ENCODE assay signal across 23 cellular contexts in the genomic region with DNA sequence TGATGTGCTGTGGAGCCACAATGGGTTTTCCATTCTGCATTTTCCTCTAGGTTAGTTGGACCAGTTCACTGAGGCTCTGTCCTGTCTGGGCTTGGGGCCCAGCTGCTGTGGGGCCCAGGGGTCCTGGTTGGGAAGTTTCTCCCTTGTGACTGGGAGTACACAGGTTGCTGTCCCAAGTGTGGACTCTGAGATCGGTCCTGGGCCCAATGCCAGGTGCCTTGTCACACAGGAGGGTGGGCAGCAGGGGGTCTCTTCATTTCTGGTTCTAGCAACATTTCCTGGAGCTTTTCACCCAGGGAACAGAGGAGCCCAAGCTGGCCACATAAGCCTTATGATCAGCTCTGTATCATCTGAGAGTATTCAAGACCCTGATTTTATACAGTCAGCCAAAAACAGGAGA.
"Had no signal": no experiment of that assay in that cellular context is flagged by ENCODE, and none has a peak within 500 bp of the region (broad histone marks: within the 10 kb centered on the region; RNA-seq: fewer than 3 reads in every experiment).

No MANE protein-coding gene starts in this region.

- H3K9ac ChIP-seq: parathyroid adenoma had no signal

- H3K4me1 Mint-ChIP-seq: activated naive CD4-positive, alpha-beta T cell treated with anti-CD3 and anti-CD28 coated beads, Interleukin-2, amount 50 U/mL, for 24 hours had no signal

- H3K4me3 Mint-ChIP-seq: activated B cell treated with CpG ODN at 0.5 μM for 24 hours; activated CD8-positive, alpha-beta T cell treated with anti-CD3 and anti-CD28 coated beads for 36 hours; activated naive CD4-positive, alpha-beta T cell treated with anti-CD3 and anti-CD28 coated beads, Interleukin-2, amount 50 U/mL, for 24 hours; naive thymus-derived CD8-positive, alpha-beta T cell had no signal

- H3K36me3 ChIP-seq: breast epithelium, thyroid gland, uterus had no signal

- H3K9me3 ChIP-seq: breast epithelium, esophagus squamous epithelium, heart right ventricle, right lobe of liver, thyroid gland, uterus had no signal

- H3K27me3 ChIP-seq: breast epithelium, esophagus squamous epithelium, heart right ventricle, right lobe of liver, thyroid gland, uterus had no signal

- H3K27ac Mint-ChIP-seq: activated B cell treated with CpG ODN at 0.5 μM for 24 hours; activated CD8-positive, alpha-beta T cell treated with anti-CD3 and anti-CD28 coated beads for 36 hours; activated naive CD4-positive, alpha-beta T cell treated with anti-CD3 and anti-CD28 coated beads, Interleukin-2, amount 50 U/mL, for 24 hours had no signal

- ATAC-seq: activated CD8-positive, alpha-beta T cell treated with anti-CD3 and anti-CD28 coated beads for 36 hours; heart right ventricle; left ventricle myocardium superior; naive thymus-derived CD8-positive, alpha-beta T cell; right lobe of liver had no signal

- DNase-seq: activated B cell treated with CpG ODN at 0.5 μM for 24 hours; activated CD4-positive, alpha-beta T cell treated with anti-CD3 and anti-CD28 coated beads for 48 hours; activated CD8-positive, alpha-beta memory T cell treated with anti-CD3 and anti-CD28 coated beads, Interleukin-2, amount 50 U/mL, for 4 hours; activated CD8-positive, alpha-beta T cell treated with anti-CD3 and anti-CD28 coated beads for 36 hours; activated effector memory CD4-positive, alpha-beta T cell treated with anti-CD3 and anti-CD28 coated beads, Interleukin-2, amount 50 U/mL, for 16 hours; activated T-cell treated with anti-CD3 and anti-CD28 coated beads, Interleukin-2, amount 50 U/mL, for 48 hours; cerebellar nuclear complex; effector memory CD4-positive, alpha-beta T cell; esophagus squamous epithelium; heart right ventricle; kidney glomerular epithelial cell; left ventricle myocardium superior; mesenchymal stem cell; naive thymus-derived CD8-positive, alpha-beta T cell; small intestine; stimulated activated CD4-positive, alpha-beta T cell treated with anti-CD3 and anti-CD28 coated beads, Interleukin-4, amount 100 ng/mL, for 1 hour; T-helper 9 cell; thyroid gland; uterus had no signal

- H3K4me1 ChIP-seq: breast epithelium, parathyroid adenoma, uterus had no signal

- H3K4me3 ChIP-seq: breast epithelium, esophagus squamous epithelium, heart right ventricle, right lobe of liver, thyroid gland, uterus had no signal

- H3K9me3 Mint-ChIP-seq: activated B cell treated with CpG ODN at 0.5 μM for 24 hours; activated CD8-positive, alpha-beta T cell treated with anti-CD3 and anti-CD28 coated beads for 36 hours; activated naive CD4-positive, alpha-beta T cell treated with anti-CD3 and anti-CD28 coated beads, Interleukin-2, amount 50 U/mL, for 24 hours; naive thymus-derived CD8-positive, alpha-beta T cell had no signal

- H3K27ac ChIP-seq: breast epithelium, parathyroid adenoma, right lobe of liver, thyroid gland, uterus had no signal
